In genomic region chr1:214660190-214660589, GRCh38 we compare ENCODE assay signal across 17 cellular contexts. TPM values are rescaled to one million over a fixed set of nuclear protein-coding genes. Genes with fewer than 3 reads are reported as not detected.
DNase-seq lines count a peak whose midpoint lies in the region; ATAC-seq, FAIRE-seq and TF ChIP-seq lines count a peak whose summit lies in the region.
"Had no signal": no experiment of that assay in that cellular context is flagged by ENCODE, and none has a peak within 500 bp of the region (broad histone marks: within the 10 kb centered on the region; RNA-seq: fewer than 3 reads in every experiment).

No MANE protein-coding gene starts in this region.

- FAIRE-seq in RCC 7860 (lab: Jason Lieb, UNC) = no peak
- FAIRE-seq: G401.6, GM12891, HTR-8/SVneo had no signal

- POLR2A ChIA-PET in HEK293 (lab: Yijun Ruan, JAX) = no interaction called here

- TF ChIP-seq CTCF in HEK293 (tag by site-specific recombination; IDR thresholded peaks at IDR 0.05) = no peak
- TF ChIP-seq CTCF in fibroblast of villous mesenchyme (IDR thresholded peaks at IDR 0.05; ENCODE audit: insufficient read depth, low read depth, low read length) = no peak

- ATAC-seq in T-helper 17 cell (no peak), HG03460 (IDR thresholded peaks at IDR 0.05; ENCODE audit: unreplicated experiment) (no peak)

- H3K4me3 ChIP-seq in HEK293 (ENCODE audit: low read depth, low read length) (no peak overlapping the region), fibroblast of villous mesenchyme (ENCODE audit: low read depth, low read length) (no peak overlapping the region)
- H3K4me3 ChIP-seq: BLaER1 treated with 17β-estradiol and CSF1 and Interleukin-3, amounts not matched to agents 10 nM and 100 nM; GM23338 had no signal

- H3K4me1 ChIP-seq in HEK293 (ENCODE audit: control insufficient read depth, insufficient read depth, low read length) = no peaks in the 10 kb centered on the region
- H3K4me1 ChIP-seq: BLaER1 treated with 17β-estradiol and CSF1 and Interleukin-3, amounts not matched to agents 10 nM and 100 nM had no signal

- CTCF ChIA-PET in HEK293 (lab: Yijun Ruan, JAX) = interaction anchor here (1.1 to 2.3 kb wide), 4 partner anchors 32 to 867 kb away, joined by 3 to 6 read pairs (median 3); no protein-coding TSS in a partner anchor

- H3K4me3 Mint-ChIP-seq in T-helper 17 cell = no peak overlapping the region
- H3K4me3 Mint-ChIP-seq: CD4-positive, CD25-positive, alpha-beta regulatory T cell; GM23338 had no signal

- peaks cover 67 to 100% of the 10 kb centered on the region in 2 experiments for H3K36me3 ChIP-seq in HEK293 (ENCODE audit: control insufficient read depth in 2 of 2, insufficient read depth in 1 of 2, low read length in 2 of 2)

- no peak overlapping the region for H3K27ac ChIP-seq in HEK293 (ENCODE audit: extremely low read depth, low read depth, low read length)
- H3K27ac ChIP-seq: 22Rv1; BLaER1 treated with 17β-estradiol and CSF1 and Interleukin-3, amounts not matched to agents 10 nM and 100 nM had no signal

- H3K4me1 Mint-ChIP-seq in T-helper 17 cell = peaks cover 7% of the 10 kb centered on the region
- H3K4me1 Mint-ChIP-seq: GM23338 had no signal

- H3K27ac Mint-ChIP-seq in T-helper 17 cell = peak overlapping the region; percentile 34
- H3K27ac Mint-ChIP-seq: CD4-positive, CD25-positive, alpha-beta regulatory T cell; GM23338 had no signal

- no peaks in the 10 kb centered on the region for H3K27me3 Mint-ChIP-seq in T-helper 17 cell
- H3K27me3 Mint-ChIP-seq: CD4-positive, CD25-positive, alpha-beta regulatory T cell had no signal

- H3K9me3 ChIP-seq in HEK293 (ENCODE audit: control insufficient read depth, insufficient read depth, low read depth, low read length) (no peaks in the 10 kb centered on the region), T-helper 17 cell (ENCODE audit: control insufficient read depth, low read length, poor library complexity, severe bottlenecking) (no peaks in the 10 kb centered on the region)
- H3K9me3 ChIP-seq: BLaER1 treated with 17β-estradiol and CSF1 and Interleukin-3, amounts not matched to agents 10 nM and 100 nM had no signal

- no peaks in the 10 kb centered on the region for H3K36me3 Mint-ChIP-seq in T-helper 17 cell (ENCODE audit: low read depth)

- DNase-seq in DMS 273 (lab: John Stamatoyannopoulos, UW; ENCODE audit: unreplicated experiment) = peak; percentile 13
- no peak for DNase-seq in DMS 273 treated with DMSO at 0.1 percent for 48 hours (lab: John Stamatoyannopoulos, UW)
- no peak for DNase-seq in T-helper 17 cell
- peak; percentile 10 for DNase-seq in fibroblast of villous mesenchyme (ENCODE audit: low read depth)
- DNase-seq in DMS79 (lab: John Stamatoyannopoulos, UW) = no peak
- no peak for DNase-seq in RCC 7860 (ENCODE audit: low spot score)
- DNase-seq: CD4-positive, CD25-positive, alpha-beta regulatory T cell; DMS79 treated with DMSO at 0.1 percent for 48 hours; H7 had no signal

TF ChIP-seq in HEK293, 187 proteins besides CTCF, POLR2A, EP300 and RAD21:
- TF ChIP-seq ZNF37A (tag by site-specific recombination; IDR thresholded peaks at IDR 0.05) (0 out of 2 replicates have a peak, but pooled peaks have one; percentile 35), OSR2 (tag by site-specific recombination; IDR thresholded peaks at IDR 0.05) (no peak)

RNA-seq across cellular contexts. Expression of gene CENPF, which starts 57.2 kb away (rescaled TPM):
- total RNA-seq in T-helper 17 cell (1 to 10 TPM; 2.0 to 3.2 TPM), fibroblast of villous mesenchyme (19.3 and 30.7 TPM in 2 replicates)

Comparison
In these comparisons a context has a peak if more than half of its experiments do, and no peak if none do; other contexts are left out.
1. DNase-seq: peak in DMS 273 (single experiment) and fibroblast of villous mesenchyme (single experiment); none in DMS 273 treated with DMSO at 0.1 percent for 48 hours (single experiment), T-helper 17 cell (0 of 3), DMS79 (single experiment) and RCC 7860 (single experiment).